1 cellular context compared by ENCODE assay signal in the genomic region with DNA sequence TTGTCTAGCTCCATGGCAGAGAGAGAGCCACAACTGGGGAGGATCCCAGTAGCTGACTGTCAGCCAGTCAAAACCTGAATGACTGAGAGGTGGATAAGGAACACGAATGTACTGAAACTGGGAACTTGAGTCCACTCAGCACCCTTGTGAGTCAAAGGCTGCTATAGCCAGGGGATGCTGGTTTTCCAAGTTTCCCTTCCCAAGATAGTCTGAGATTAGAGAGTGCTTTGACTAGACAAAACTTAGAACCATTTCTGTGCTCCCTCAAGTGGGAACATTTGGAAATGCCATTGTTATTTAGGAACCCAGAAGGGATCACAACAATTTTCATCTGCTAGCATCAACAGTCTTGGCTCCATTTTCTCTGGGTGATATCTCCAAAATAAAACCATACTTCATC.
TF ChIP-seq lines count a peak whose summit lies in the region.

No MANE protein-coding gene starts in this region.

TF ChIP-seq in GM23338, 12 proteins besides CTCF, POLR2A, EP300 and RAD21 (continued from another document):
- TF ChIP-seq REST (IDR thresholded peaks at IDR 0.05; ENCODE audit: unreplicated experiment) (no peak), EZH2phosphoT487 (IDR thresholded peaks at IDR 0.05; ENCODE audit: unreplicated experiment) (no peak), JUNB (IDR thresholded peaks at IDR 0.05; ENCODE audit: unreplicated experiment) (no peak), ZNF462 (CRISPR knock-in tag; IDR thresholded peaks at IDR 0.05) (no peak), NANOG (IDR thresholded peaks at IDR 0.05; ENCODE audit: borderline replicate concordance) (no peak), EZH2 (IDR thresholded peaks at IDR 0.05; ENCODE audit: low read depth, unreplicated experiment) (no peak), ZNF114 (CRISPR knock-in tag; IDR thresholded peaks at IDR 0.05) (no peak)
